Comparison of ENCODE assay signal across 10 cellular contexts in the genomic region with DNA sequence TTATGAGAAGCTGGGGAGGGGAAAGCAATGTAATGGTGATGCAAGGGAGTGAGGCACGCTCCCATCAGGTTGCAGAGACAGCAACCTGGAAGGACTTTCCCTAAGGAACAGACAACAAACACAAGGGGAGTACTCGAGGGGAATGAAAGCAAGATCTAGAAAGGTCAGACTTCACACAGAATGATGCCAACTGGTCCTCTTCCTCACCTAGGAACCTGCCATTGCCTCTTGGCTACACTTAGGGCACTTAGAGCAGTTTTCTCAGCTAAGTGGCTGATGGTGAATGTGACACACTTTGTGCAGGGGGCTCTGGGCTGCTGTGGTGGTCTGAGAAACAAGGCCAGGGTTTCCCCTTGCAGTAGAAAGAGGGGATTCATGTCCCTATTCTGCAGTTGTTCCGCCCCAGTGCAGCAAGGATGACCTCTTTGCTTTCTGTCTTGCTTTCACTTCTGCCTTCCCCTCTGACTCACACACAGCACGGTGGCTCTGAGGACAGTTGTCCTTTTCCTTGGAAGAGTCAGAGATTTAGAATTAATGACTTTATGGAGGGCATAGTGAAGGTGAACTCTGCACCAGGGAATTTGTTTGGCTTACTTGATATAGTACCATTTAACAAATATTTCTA.
DNase-seq lines count a peak whose midpoint lies in the region; ATAC-seq and TF ChIP-seq lines count a peak whose summit lies in the region.
"Had no signal": no experiment of that assay in that cellular context is flagged by ENCODE, and none has a peak within 500 bp of the region (broad histone marks: within the 10 kb centered on the region; RNA-seq: fewer than 3 reads in every experiment).

No MANE protein-coding gene starts in this region.

- H3K27me3 Mint-ChIP-seq in mesothelial cell of epicardium (ENCODE audit: low read depth): no peaks in the 10 kb centered on the region

- TF ChIP-seq CTCF in left lung (IDR thresholded peaks at IDR 0.05): no peak
- no peak for TF ChIP-seq CTCF in mesothelial cell of epicardium (IDR thresholded peaks at IDR 0.05; ENCODE audit: unreplicated experiment)
- no peak for TF ChIP-seq CTCF in coronary artery (IDR thresholded peaks at IDR 0.05)

- H3K4me1 ChIP-seq in left lung: peaks cover 0 to 11% of the 10 kb centered on the region in 2 donors
- H3K4me1 ChIP-seq: testis had no signal

- H3K4me3 ChIP-seq in left lung (no peak overlapping the region), coronary artery (no peak overlapping the region)
- H3K4me3 ChIP-seq: testis had no signal

- no peaks in the 10 kb centered on the region for H3K36me3 Mint-ChIP-seq in mesothelial cell of epicardium

- ATAC-seq in GM18520 (IDR thresholded peaks at IDR 0.05; ENCODE audit: unreplicated experiment) (peak; percentile 82), GM21529 (IDR thresholded peaks at IDR 0.05; ENCODE audit: unreplicated experiment) (peak; percentile 97), HG03280 (IDR thresholded peaks at IDR 0.05; ENCODE audit: unreplicated experiment) (peak; percentile 92), left lung (peak; percentile 60), left ventricle myocardium superior (no peak)

- no peak overlapping the region for H3K4me3 Mint-ChIP-seq in mesothelial cell of epicardium

- H3K27ac ChIP-seq in left lung: no peak overlapping the region
- H3K27ac ChIP-seq in coronary artery: no peak overlapping the region
- H3K27ac ChIP-seq: testis had no signal

- no peaks in the 10 kb centered on the region for H3K27me3 ChIP-seq in left lung
- H3K27me3 ChIP-seq: testis had no signal

- peaks cover 4% of the 10 kb centered on the region for H3K4me1 Mint-ChIP-seq in mesothelial cell of epicardium

- H3K9me3 Mint-ChIP-seq in mesothelial cell of epicardium: peaks cover 3% of the 10 kb centered on the region

- H3K27ac Mint-ChIP-seq in mesothelial cell of epicardium: no peak overlapping the region

- DNase-seq in left lung: no peak
- no peak for DNase-seq in mesothelial cell of epicardium (ENCODE audit: low spot score in 2 of 2, unreplicated experiment in 2 of 2)
- no peak for DNase-seq in left ventricle myocardium superior
- DNase-seq in coronary artery (ENCODE audit: low spot score): no peak
- DNase-seq in NCI-H345 (lab: John Stamatoyannopoulos, UW): no peak
- DNase-seq: NK-92 treated with Interleukin-12 subunit alpha and Interleukin-12 subunit beta, amount 100 ng/mL, for 24 hours; testis had no signal

- H3K36me3 ChIP-seq in left lung: no peaks in the 10 kb centered on the region

- peaks cover 0 to 2% of the 10 kb centered on the region in 2 donors for H3K9me3 ChIP-seq in left lung
- H3K9me3 ChIP-seq: testis had no signal

- intact Hi-C loops in left lung (cut with DNase I) (no loop called here), left ventricle myocardium superior (cut with micrococcal nuclease) (no loop called here)
